Comparison of ENCODE assay signal across 8 cellular contexts in genomic region chr19:45528744-45529453, GRCh38. TPM values are rescaled to one million over a fixed set of nuclear protein-coding genes. Genes with fewer than 3 reads are reported as not detected.
DNase-seq lines count a peak whose midpoint lies in the region; ATAC-seq, FAIRE-seq and TF ChIP-seq lines count a peak whose summit lies in the region.

No MANE protein-coding gene starts in this region.

- no peak overlapping the region for H3K27ac ChIP-seq in CD4-positive, CD25-positive, alpha-beta regulatory T cell (ENCODE audit: insufficient read depth, low read length, poor library complexity, severe bottlenecking)
- no peak overlapping the region for H3K27ac ChIP-seq in HepG2 (ENCODE audit: extremely low read length, insufficient read depth, low read length)

- H3K79me2 ChIP-seq in HepG2 (ENCODE audit: insufficient read depth, low read length) = no peaks in the 10 kb centered on the region

- BruUV-seq in HepG2 (replicated peaks; lab: Mats Ljungman, UMichigan) = no TSS peak

- H3K36me3 Mint-ChIP-seq in CD4-positive, CD25-positive, alpha-beta regulatory T cell = peaks cover 7% of the 10 kb centered on the region
- H3K36me3 Mint-ChIP-seq in type B pancreatic cell = peaks cover 15% of the 10 kb centered on the region
- H3K36me3 Mint-ChIP-seq in activated CD4-positive, alpha-beta memory T cell treated with anti-CD3 and anti-CD28 coated beads for 36 hours = peaks cover 26% of the 10 kb centered on the region

- WGBS in HepG2 (ENCODE audit: low lambda C conversion rate) = 97% methylated on average over 35 of the region's 51 CpGs

- H3K36me3 ChIP-seq in CD4-positive, CD25-positive, alpha-beta regulatory T cell (ENCODE audit: control insufficient read depth, insufficient read depth, low read length) = peaks cover 12% of the 10 kb centered on the region
- H3K36me3 ChIP-seq in MG63 (peaks cover 49% of the 10 kb centered on the region), HepG2 (replicated peaks in 1 of 2; ENCODE audit: control insufficient read depth in 1 of 2, insufficient read depth in 2 of 2, low read length in 2 of 2) (peaks cover 13 to 26% of the 10 kb centered on the region in 2 experiments)

- H3K4me1 Mint-ChIP-seq in CD4-positive, CD25-positive, alpha-beta regulatory T cell = peaks cover 0 to 16% (median 7%) of the 10 kb centered on the region in 4 donors
- H3K4me1 Mint-ChIP-seq in type B pancreatic cell (ENCODE audit: unreplicated experiment) = peaks cover 14% of the 10 kb centered on the region
- peaks cover 16% of the 10 kb centered on the region for H3K4me1 Mint-ChIP-seq in activated CD4-positive, alpha-beta memory T cell treated with anti-CD3 and anti-CD28 coated beads for 36 hours (ENCODE audit: low read depth)

- no peaks in the 10 kb centered on the region for H3K9me3 ChIP-seq in CD4-positive, CD25-positive, alpha-beta regulatory T cell (ENCODE audit: control insufficient read depth in 2 of 2, low read length in 2 of 2)
- H3K9me3 ChIP-seq in MG63 (peaks cover 7% of the 10 kb centered on the region; the same call in 1 of the 2 replicates), HepG2 (ENCODE audit: low read length) (peaks cover 11% of the 10 kb centered on the region; the same call in 1 of the 2 replicates)

- no peak overlapping the region for H2AFZ ChIP-seq in HepG2 (ENCODE audit: low read length)

- TF ChIP-seq POLR2A in HepG2 (IDR thresholded peaks at IDR 0.05; ENCODE audit: insufficient read depth in 1 of 2, low read depth in 2 of 2, low read length in 2 of 2) = peak in 1 of 2 experiments; percentile 27; a peak in 1 of 4 replicates

- no peak overlapping the region for H3K4me2 ChIP-seq in HepG2 (ENCODE audit: low read depth, low read length)

- intact Hi-C loops in HepG2 (cut with micrococcal nuclease; ENCODE audit: unreplicated experiment) = no loop called here
- intact Hi-C loops in activated CD4-positive, alpha-beta memory T cell treated with anti-CD3 and anti-CD28 coated beads for 36 hours (cut with micrococcal nuclease) = no loop called here

- TF ChIP-seq EP300 in HepG2 (IDR thresholded peaks at IDR 0.05; ENCODE audit: low read depth in 2 of 2, low read length in 2 of 2) = no peak
- TF ChIP-seq EP300 in HepG2 (CRISPR knock-in tag; IDR thresholded peaks at IDR 0.05; ENCODE audit: borderline replicate concordance) = no peak

- TF ChIP-seq CTCF in HepG2 (CRISPR knock-in tag; IDR thresholded peaks at IDR 0.05) (no peak), type B pancreatic cell (conservative IDR thresholded peaks at IDR 0.05) (no peak)

- no peaks in the 10 kb centered on the region for H3K27me3 ChIP-seq in CD4-positive, CD25-positive, alpha-beta regulatory T cell (ENCODE audit: control insufficient read depth, insufficient read depth, low read length)
- H3K27me3 ChIP-seq in MG63 (no peaks in the 10 kb centered on the region), HepG2 (ENCODE audit: control insufficient read depth in 1 of 2, insufficient read depth in 2 of 2, low read length in 2 of 2) (no peaks in the 10 kb centered on the region)

- H3K9me3 Mint-ChIP-seq in CD4-positive, CD25-positive, alpha-beta regulatory T cell = peaks cover 0 to 6% (median 0%) of the 10 kb centered on the region in 7 donors
- H3K9me3 Mint-ChIP-seq in type B pancreatic cell = no peaks in the 10 kb centered on the region
- H3K9me3 Mint-ChIP-seq in activated CD4-positive, alpha-beta memory T cell treated with anti-CD3 and anti-CD28 coated beads for 36 hours = peaks cover 9% of the 10 kb centered on the region

- DNase-seq in CD4-positive, CD25-positive, alpha-beta regulatory T cell = peak in 1 of 3 donors; percentile 20
- DNase-seq in MG63 (peak; percentile 24), astrocyte of the hippocampus (ENCODE audit: low read depth, low spot score) (peak; percentile 66), HepG2 (ENCODE audit: low spot score) (no peak), type B pancreatic cell (ENCODE audit: extremely low spot score, unreplicated experiment) (no peak), UCSD-AML1 (lab: John Stamatoyannopoulos, UW; ENCODE audit: unreplicated experiment) (no peak)
- no peak for DNase-seq in activated CD4-positive, alpha-beta memory T cell treated with anti-CD3 and anti-CD28 coated beads for 36 hours

- H3K4me3 Mint-ChIP-seq in CD4-positive, CD25-positive, alpha-beta regulatory T cell = peak overlapping the region in 1 of 4 donors; percentile 22
- H3K4me3 Mint-ChIP-seq in type B pancreatic cell = peak overlapping the region; percentile 86
- H3K4me3 Mint-ChIP-seq in activated CD4-positive, alpha-beta memory T cell treated with anti-CD3 and anti-CD28 coated beads for 36 hours = no peak overlapping the region

- no peak overlapping the region for H3K9ac ChIP-seq in HepG2 (ENCODE audit: insufficient read depth, low read depth, low read length)

- TF ChIP-seq RAD21 in HepG2 (CRISPR knock-in tag; IDR thresholded peaks at IDR 0.05) = no peak

- peak; percentile 8 to 31 for ATAC-seq in CD4-positive, CD25-positive, alpha-beta regulatory T cell (ENCODE audit: low read depth in 2 of 2)
- ATAC-seq in HepG2 (peak; percentile 27; the same call in 2 of the 3 replicates), HG02763 (IDR thresholded peaks at IDR 0.05; ENCODE audit: unreplicated experiment) (no peak)

- H3K4me3 ChIP-seq in CD4-positive, CD25-positive, alpha-beta regulatory T cell (ENCODE audit: low read depth, low read length) = no peak overlapping the region
- H3K4me3 ChIP-seq in MG63 (no peak overlapping the region), HepG2 (replicated peaks in 1 of 3; ENCODE audit: insufficient read depth in 1 of 3, low read depth in 2 of 3, low read length in 3 of 3) (no peak overlapping the region)

- POLR2A ChIA-PET in HepG2 (lab: Yijun Ruan, JAX) = no interaction called here
- POLR2A ChIA-PET in activated CD4-positive, alpha-beta memory T cell treated with anti-CD3 and anti-CD28 coated beads for 36 hours (lab: Charles Lee) = interaction anchor here (1.4 kb wide), 1 partner anchor 149 kb away, joined by 4 read pairs; no protein-coding TSS in a partner anchor

- CTCF ChIA-PET in HepG2 (lab: Yijun Ruan, JAX; ENCODE audit: low intra/inter-chr PET ratio, low total read pairs) = no interaction called here
- CTCF ChIA-PET in activated CD4-positive, alpha-beta memory T cell treated with anti-CD3 and anti-CD28 coated beads for 36 hours (lab: Charles Lee) = no interaction called here

- H3K27me3 Mint-ChIP-seq in CD4-positive, CD25-positive, alpha-beta regulatory T cell = peaks cover 5% of the 10 kb centered on the region
- H3K27me3 Mint-ChIP-seq in type B pancreatic cell = peaks cover 31% of the 10 kb centered on the region
- H3K27me3 Mint-ChIP-seq in activated CD4-positive, alpha-beta memory T cell treated with anti-CD3 and anti-CD28 coated beads for 36 hours = peaks cover 1% of the 10 kb centered on the region

- FAIRE-seq in HepG2 (lab: Jason Lieb, UNC) = no peak

- H3K4me1 ChIP-seq in CD4-positive, CD25-positive, alpha-beta regulatory T cell (ENCODE audit: control insufficient read depth, insufficient read depth, low read length, poor library complexity, severe bottlenecking) = peaks cover 9% of the 10 kb centered on the region
- peaks cover 8% of the 10 kb centered on the region for H3K4me1 ChIP-seq in HepG2 (ENCODE audit: insufficient read depth, low read length)

- H4K20me1 ChIP-seq in HepG2 (ENCODE audit: insufficient read depth, low read length) = peaks cover 4% of the 10 kb centered on the region; the same call in 1 of the 2 replicates

- in situ Hi-C loops in HepG2 (cut with HindIII; ENCODE audit: extremely low pct_ligation_motif_present, low pct_unique_long_range_greater_than_20kb) = no loop called here

- H3K27ac Mint-ChIP-seq in CD4-positive, CD25-positive, alpha-beta regulatory T cell = peak overlapping the region in 2 of 3 donors; percentile 38 to 40
- peak overlapping the region; percentile 74 for H3K27ac Mint-ChIP-seq in type B pancreatic cell
- H3K27ac Mint-ChIP-seq in activated CD4-positive, alpha-beta memory T cell treated with anti-CD3 and anti-CD28 coated beads for 36 hours = no peak overlapping the region

RNA-seq across cellular contexts. Expression of gene VASP, which starts 21.6 kb away (rescaled TPM):
- 115 TPM for total RNA-seq in CD4-positive, CD25-positive, alpha-beta regulatory T cell
- polyA plus RNA-seq in CD4-positive, CD25-positive, alpha-beta regulatory T cell = 10 to 100 TPM; 40.3 to 53.2 (median 50.4) TPM
- total RNA-seq in MG63 (2014; rRNA removed; shearing (Covaris generic); ENCODE audit: low replicate concordance) = 129 and 196 TPM in 2 replicates
- total RNA-seq in HepG2 (2016; rRNA removed; fragmentation: Illumina TruSeq; extraction: Trizol) (64.6 and 67.1 TPM in 2 replicates), type B pancreatic cell (ENCODE audit: low replicate concordance) (51.9 and 73.0 TPM in 2 replicates)
- total RNA-seq in HepG2 (2016; cell fraction: cytosol; rRNA removed; fragmentation: Illumina TruSeq; extraction: Trizol; ENCODE audit: low read depth) = 22.8 and 24.0 TPM in 2 replicates
- 60.7 and 68.5 TPM in 2 replicates for total RNA-seq in HepG2 (2016; cell fraction: insoluble cytoplasmic fraction; rRNA removed; fragmentation: Illumina TruSeq; extraction: Trizol)
- 55.3 and 59.3 TPM in 2 replicates for total RNA-seq in HepG2 (2016; cell fraction: membrane; rRNA removed; fragmentation: Illumina TruSeq; extraction: Trizol)
- total RNA-seq in HepG2 (2016; cell fraction: nucleus; rRNA removed; fragmentation: Illumina TruSeq; extraction: Trizol) = 38.8 and 40.6 TPM in 2 replicates
- 41.8 and 49.1 TPM in 2 replicates for polyA plus RNA-seq in HepG2 (2011; rRNA removed)
- polyA plus RNA-seq in HepG2 (2011; cell fraction: cytosol; rRNA removed) = 29.9 and 46.4 TPM in 2 replicates
- 78.2 and 83.1 TPM in 2 replicates for polyA plus RNA-seq in HepG2 (2011; cell fraction: nucleus; rRNA removed)
- polyA plus RNA-seq in HepG2 (2012) = 30.9 and 35.9 TPM in 2 replicates
- 20.6 and 22.3 TPM in 2 replicates for polyA plus RNA-seq in HepG2 (2016; cell fraction: cytosol; fragmentation: Illumina TruSeq; extraction: Trizol; ENCODE audit: low read depth)
- polyA plus RNA-seq in HepG2 (2016; cell fraction: insoluble cytoplasmic fraction; fragmentation: Illumina TruSeq; extraction: Trizol; ENCODE audit: low read depth) = 75.4 and 76.4 TPM in 2 replicates
- 40.8 and 44.1 TPM in 2 replicates for polyA plus RNA-seq in HepG2 (2016; cell fraction: membrane; fragmentation: Illumina TruSeq; extraction: Trizol; ENCODE audit: low read depth)
- 70.9 and 74.4 TPM in 2 replicates for polyA plus RNA-seq in HepG2 (2016; cell fraction: nucleus; fragmentation: Illumina TruSeq; extraction: Trizol; ENCODE audit: insufficient read depth, low read depth)
- polyA minus RNA-seq in HepG2 (2011; rRNA and poly(A)+ RNA removed; ENCODE audit: low replicate concordance) = 38.0 and 110 TPM in 2 replicates
- polyA minus RNA-seq in HepG2 (2011; cell fraction: cytosol; rRNA and poly(A)+ RNA removed) = 36.7 and 47.2 TPM in 2 replicates
- 31.7 and 50.2 TPM in 2 replicates for polyA minus RNA-seq in HepG2 (2011; cell fraction: nucleus; rRNA and poly(A)+ RNA removed)
- total RNA-seq in activated CD4-positive, alpha-beta memory T cell treated with anti-CD3 and anti-CD28 coated beads for 36 hours = 100 to 1,000 TPM; 167 to 174 TPM

RNA-seq across cellular contexts. Expression of gene PPM1N, which starts 30.7 kb away (rescaled TPM):
- total RNA-seq in CD4-positive, CD25-positive, alpha-beta regulatory T cell = 2.3 TPM
- polyA plus RNA-seq in CD4-positive, CD25-positive, alpha-beta regulatory T cell = 1 to 10 TPM; 2.5 to 6.7 (median 3.7) TPM
- 6.6 TPM in 1 of 2 replicates, not detected in the other for total RNA-seq in MG63 (2014; rRNA removed; shearing (Covaris generic); ENCODE audit: low replicate concordance)
- total RNA-seq in HepG2 (2016; rRNA removed; fragmentation: Illumina TruSeq; extraction: Trizol) = 0.31 and 0.67 TPM in 2 replicates
- total RNA-seq in HepG2 (2016; cell fraction: cytosol; rRNA removed; fragmentation: Illumina TruSeq; extraction: Trizol; ENCODE audit: low read depth) = 0.53 and 0.71 TPM in 2 replicates
- total RNA-seq in HepG2 (2016; cell fraction: insoluble cytoplasmic fraction; rRNA removed; fragmentation: Illumina TruSeq; extraction: Trizol) = 0.48 and 0.91 TPM in 2 replicates
- total RNA-seq in HepG2 (2016; cell fraction: membrane; rRNA removed; fragmentation: Illumina TruSeq; extraction: Trizol) = 0.72 and 1.2 TPM in 2 replicates
- not detected in 2 replicates for total RNA-seq in HepG2 (2016; cell fraction: nucleus; rRNA removed; fragmentation: Illumina TruSeq; extraction: Trizol)
- polyA plus RNA-seq in HepG2 (2011; rRNA removed) = 1.3 and 1.8 TPM in 2 replicates
- 2.6 TPM in 2 replicates for polyA plus RNA-seq in HepG2 (2011; cell fraction: cytosol; rRNA removed)
- 1.1 and 2.1 TPM in 2 replicates for polyA plus RNA-seq in HepG2 (2011; cell fraction: nucleus; rRNA removed)
- 1.4 and 1.9 TPM in 2 replicates for polyA plus RNA-seq in HepG2 (2012)
- 0.86 and 1.5 TPM in 2 replicates for polyA plus RNA-seq in HepG2 (2016; cell fraction: cytosol; fragmentation: Illumina TruSeq; extraction: Trizol; ENCODE audit: low read depth)
- 0.76 TPM in 1 of 2 replicates, not detected in the other for polyA plus RNA-seq in HepG2 (2016; cell fraction: insoluble cytoplasmic fraction; fragmentation: Illumina TruSeq; extraction: Trizol; ENCODE audit: low read depth)
- polyA plus RNA-seq in HepG2 (2016; cell fraction: membrane; fragmentation: Illumina TruSeq; extraction: Trizol; ENCODE audit: low read depth) = 0.77 and 1.1 TPM in 2 replicates
- polyA plus RNA-seq in HepG2 (2016; cell fraction: nucleus; fragmentation: Illumina TruSeq; extraction: Trizol; ENCODE audit: insufficient read depth, low read depth) = 1.2 TPM in 1 of 2 replicates, not detected in the other
- 0.23 TPM in 1 of 2 replicates, not detected in the other for polyA minus RNA-seq in HepG2 (2011; rRNA and poly(A)+ RNA removed; ENCODE audit: low replicate concordance)
- polyA minus RNA-seq in HepG2 (2011; cell fraction: cytosol; rRNA and poly(A)+ RNA removed) = not detected in 2 replicates
- 0.50 TPM in 1 of 2 replicates, not detected in the other for polyA minus RNA-seq in HepG2 (2011; cell fraction: nucleus; rRNA and poly(A)+ RNA removed)
- total RNA-seq in type B pancreatic cell (ENCODE audit: low replicate concordance) = 0.48 TPM in 1 of 2 replicates, not detected in the other
- 1 to 10 TPM; 3.5 to 3.6 TPM for total RNA-seq in activated CD4-positive, alpha-beta memory T cell treated with anti-CD3 and anti-CD28 coated beads for 36 hours

RNA-seq across cellular contexts. Expression of gene RTN2, which starts 32.1 kb away (rescaled TPM):
- total RNA-seq in CD4-positive, CD25-positive, alpha-beta regulatory T cell = 1.5 TPM
- under 1 TPM; 0.09 to 0.88 (median 0.28) TPM for polyA plus RNA-seq in CD4-positive, CD25-positive, alpha-beta regulatory T cell
- 4.9 and 6.1 TPM in 2 replicates for total RNA-seq in MG63 (2014; rRNA removed; shearing (Covaris generic); ENCODE audit: low replicate concordance)
- total RNA-seq in HepG2 (2016; rRNA removed; fragmentation: Illumina TruSeq; extraction: Trizol) (2.1 and 2.9 TPM in 2 replicates), type B pancreatic cell (ENCODE audit: low replicate concordance) (11.9 and 13.0 TPM in 2 replicates)
- total RNA-seq in HepG2 (2016; cell fraction: cytosol; rRNA removed; fragmentation: Illumina TruSeq; extraction: Trizol; ENCODE audit: low read depth) = 5.1 and 6.2 TPM in 2 replicates
- total RNA-seq in HepG2 (2016; cell fraction: insoluble cytoplasmic fraction; rRNA removed; fragmentation: Illumina TruSeq; extraction: Trizol) = 2.0 and 3.5 TPM in 2 replicates
- 6.2 and 8.3 TPM in 2 replicates for total RNA-seq in HepG2 (2016; cell fraction: membrane; rRNA removed; fragmentation: Illumina TruSeq; extraction: Trizol)
- 2.3 and 2.8 TPM in 2 replicates for total RNA-seq in HepG2 (2016; cell fraction: nucleus; rRNA removed; fragmentation: Illumina TruSeq; extraction: Trizol)
- polyA plus RNA-seq in HepG2 (2011; rRNA removed) = 17.1 and 18.0 TPM in 2 replicates
- 13.2 and 17.0 TPM in 2 replicates for polyA plus RNA-seq in HepG2 (2011; cell fraction: cytosol; rRNA removed)
- polyA plus RNA-seq in HepG2 (2011; cell fraction: nucleus; rRNA removed) = 12.6 and 14.7 TPM in 2 replicates
- 11.2 and 15.2 TPM in 2 replicates for polyA plus RNA-seq in HepG2 (2012)
- 8.6 and 9.5 TPM in 2 replicates for polyA plus RNA-seq in HepG2 (2016; cell fraction: cytosol; fragmentation: Illumina TruSeq; extraction: Trizol; ENCODE audit: low read depth)
- 3.9 and 4.7 TPM in 2 replicates for polyA plus RNA-seq in HepG2 (2016; cell fraction: insoluble cytoplasmic fraction; fragmentation: Illumina TruSeq; extraction: Trizol; ENCODE audit: low read depth)
- 9.5 and 9.7 TPM in 2 replicates for polyA plus RNA-seq in HepG2 (2016; cell fraction: membrane; fragmentation: Illumina TruSeq; extraction: Trizol; ENCODE audit: low read depth)
- polyA plus RNA-seq in HepG2 (2016; cell fraction: nucleus; fragmentation: Illumina TruSeq; extraction: Trizol; ENCODE audit: insufficient read depth, low read depth) = 11.0 and 11.5 TPM in 2 replicates
- 6.0 and 30.0 TPM in 2 replicates for polyA minus RNA-seq in HepG2 (2011; rRNA and poly(A)+ RNA removed; ENCODE audit: low replicate concordance)
- polyA minus RNA-seq in HepG2 (2011; cell fraction: cytosol; rRNA and poly(A)+ RNA removed) = 7.6 and 8.3 TPM in 2 replicates
- polyA minus RNA-seq in HepG2 (2011; cell fraction: nucleus; rRNA and poly(A)+ RNA removed) = 7.1 and 7.6 TPM in 2 replicates
- 1 to 10 TPM; 1.5 to 2.2 TPM for total RNA-seq in activated CD4-positive, alpha-beta memory T cell treated with anti-CD3 and anti-CD28 coated beads for 36 hours

RNA-seq across cellular contexts. Expression of gene OPA3, which starts 55.7 kb away (rescaled TPM):
- 7.3 TPM for total RNA-seq in CD4-positive, CD25-positive, alpha-beta regulatory T cell
- polyA plus RNA-seq in CD4-positive, CD25-positive, alpha-beta regulatory T cell = 1 to 10 TPM; 4.7 to 8.2 (median 5.9) TPM
- 21.2 and 28.7 TPM in 2 replicates for total RNA-seq in MG63 (2014; rRNA removed; shearing (Covaris generic); ENCODE audit: low replicate concordance)
- total RNA-seq in HepG2 (2016; rRNA removed; fragmentation: Illumina TruSeq; extraction: Trizol) (7.8 and 8.3 TPM in 2 replicates), type B pancreatic cell (ENCODE audit: low replicate concordance) (10.1 and 16.2 TPM in 2 replicates)
- 0.81 and 1.1 TPM in 2 replicates for total RNA-seq in HepG2 (2016; cell fraction: cytosol; rRNA removed; fragmentation: Illumina TruSeq; extraction: Trizol; ENCODE audit: low read depth)
- 9.0 and 9.2 TPM in 2 replicates for total RNA-seq in HepG2 (2016; cell fraction: insoluble cytoplasmic fraction; rRNA removed; fragmentation: Illumina TruSeq; extraction: Trizol)
- total RNA-seq in HepG2 (2016; cell fraction: membrane; rRNA removed; fragmentation: Illumina TruSeq; extraction: Trizol) = 3.3 and 3.4 TPM in 2 replicates
- 3.2 and 4.2 TPM in 2 replicates for total RNA-seq in HepG2 (2016; cell fraction: nucleus; rRNA removed; fragmentation: Illumina TruSeq; extraction: Trizol)
- 16.6 and 17.7 TPM in 2 replicates for polyA plus RNA-seq in HepG2 (2011; rRNA removed)
- polyA plus RNA-seq in HepG2 (2011; cell fraction: cytosol; rRNA removed) = 13.1 and 15.8 TPM in 2 replicates
- polyA plus RNA-seq in HepG2 (2011; cell fraction: nucleus; rRNA removed) = 7.5 and 8.6 TPM in 2 replicates
- polyA plus RNA-seq in HepG2 (2012) = 5.2 and 7.4 TPM in 2 replicates
- polyA plus RNA-seq in HepG2 (2016; cell fraction: cytosol; fragmentation: Illumina TruSeq; extraction: Trizol; ENCODE audit: low read depth) = 0.77 TPM in 2 replicates
- 10.0 and 10.6 TPM in 2 replicates for polyA plus RNA-seq in HepG2 (2016; cell fraction: insoluble cytoplasmic fraction; fragmentation: Illumina TruSeq; extraction: Trizol; ENCODE audit: low read depth)
- 1.6 and 2.3 TPM in 2 replicates for polyA plus RNA-seq in HepG2 (2016; cell fraction: membrane; fragmentation: Illumina TruSeq; extraction: Trizol; ENCODE audit: low read depth)
- 7.8 and 8.0 TPM in 2 replicates for polyA plus RNA-seq in HepG2 (2016; cell fraction: nucleus; fragmentation: Illumina TruSeq; extraction: Trizol; ENCODE audit: insufficient read depth, low read depth)
- polyA minus RNA-seq in HepG2 (2011; rRNA and poly(A)+ RNA removed; ENCODE audit: low replicate concordance) = 21.3 and 30.2 TPM in 2 replicates
- polyA minus RNA-seq in HepG2 (2011; cell fraction: cytosol; rRNA and poly(A)+ RNA removed) = 7.1 and 7.5 TPM in 2 replicates
- polyA minus RNA-seq in HepG2 (2011; cell fraction: nucleus; rRNA and poly(A)+ RNA removed) = 2.6 and 3.0 TPM in 2 replicates
- 10 to 100 TPM; 10.8 to 11.0 TPM for total RNA-seq in activated CD4-positive, alpha-beta memory T cell treated with anti-CD3 and anti-CD28 coated beads for 36 hours

Comparison
In these comparisons a context has a peak if more than half of its experiments do, and no peak if none do; other contexts are left out.
1. DNase-seq: peak in MG63 (single experiment) and astrocyte of the hippocampus (single experiment); none in HepG2 (single experiment), type B pancreatic cell (single experiment), activated CD4-positive, alpha-beta memory T cell treated with anti-CD3 and anti-CD28 coated beads for 36 hours (single experiment) and UCSD-AML1 (single experiment).